In the genomic region with DNA sequence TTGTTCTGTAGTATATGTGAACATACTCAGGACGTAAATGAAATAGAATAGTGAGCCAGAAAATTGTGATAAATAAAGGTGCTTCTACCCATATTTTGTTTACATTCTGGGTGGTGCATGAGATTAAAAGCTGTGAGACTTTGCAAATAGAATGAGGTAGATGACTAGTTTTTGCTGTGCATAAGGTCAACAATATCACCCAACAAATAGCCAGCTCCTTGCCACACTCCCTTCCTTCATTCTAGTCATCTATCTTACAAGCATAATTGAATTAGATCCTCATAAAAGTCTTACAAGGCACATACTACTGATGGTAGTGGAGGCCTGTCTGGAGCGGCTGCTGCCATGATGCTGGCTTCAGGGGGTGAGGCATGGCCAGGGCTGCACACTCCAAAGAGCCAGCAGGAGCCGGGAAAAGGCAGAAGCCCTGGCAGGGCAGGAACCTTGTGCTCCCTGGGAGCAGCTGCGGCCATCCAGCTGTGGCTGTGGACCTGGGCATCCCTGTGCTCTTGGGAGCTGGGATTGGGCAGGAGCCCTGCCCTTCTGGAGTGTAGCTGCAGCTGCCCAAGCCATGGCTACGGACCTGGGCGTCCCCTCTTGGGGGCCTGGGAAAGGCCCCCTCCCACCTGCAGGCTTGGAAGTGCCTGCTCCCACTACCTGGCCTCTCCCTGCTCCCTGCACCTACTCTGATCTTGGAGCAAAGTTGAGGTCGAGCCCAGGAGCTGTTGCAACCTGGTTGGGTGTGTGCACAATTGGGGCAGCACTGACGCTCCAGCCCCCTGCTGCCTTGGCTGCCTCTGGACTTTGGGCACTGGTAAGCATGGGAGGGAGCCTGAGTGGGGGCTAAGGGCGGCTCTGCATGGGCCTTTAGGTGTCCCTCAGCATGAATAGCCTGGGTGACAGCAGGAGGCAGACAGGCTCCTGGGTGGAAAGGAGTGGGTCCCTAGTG, we compare ENCODE assay signal across 16 cellular contexts.
A peak's percentile ranks its signal among the peaks of the same experiment; 100 is the strongest.
DNase-seq lines count a peak whose midpoint lies in the region; ATAC-seq, FAIRE-seq and TF ChIP-seq lines count a peak whose summit lies in the region.
"Had no signal": no experiment of that assay in that cellular context is flagged by ENCODE, and none has a peak within 500 bp of the region (broad histone marks: within the 10 kb centered on the region; RNA-seq: fewer than 3 reads in every experiment).

No MANE protein-coding gene starts in this region.

- no peaks in the 10 kb centered on the region for H3K27me3 Mint-ChIP-seq in endothelial cell (ENCODE audit: unreplicated experiment)

- H3K4me3 ChIP-seq in HEK293 (ENCODE audit: low read depth, low read length) (no peak overlapping the region), small intestine (ENCODE audit: low read depth in 1 of 2, low read length in 2 of 2) (no peak overlapping the region)
- H3K4me3 ChIP-seq: Peyer's patch had no signal

- peak; percentile 9 for DNase-seq in LoVo (ENCODE audit: low spot score)
- DNase-seq in endothelial cell (ENCODE audit: low spot score): no peak
- DNase-seq in small intestine: peak; percentile 53
- DNase-seq in ACHN: no peak
- DNase-seq in mesenteric fat pad (ENCODE audit: low spot score): no peak
- DNase-seq: BE2C; CD4-positive, alpha-beta memory T cell; H9; NCI-H1048; NCI-H2081 treated with DMSO at 0.1 percent for 48 hours; NCI-H510A; Right ventricle myocardium superior had no signal

- POLR2A ChIA-PET in HEK293 (lab: Yijun Ruan, JAX): no interaction called here

- H3K27ac ChIP-seq in HEK293 (ENCODE audit: extremely low read depth, low read depth, low read length): no peak overlapping the region; the same call in 1 of the 2 replicates
- peak overlapping the region; percentile 17 to 57 for H3K27ac ChIP-seq in small intestine (ENCODE audit: low read depth in 1 of 2, low read length in 1 of 2)

- H3K27me3 ChIP-seq in small intestine (ENCODE audit: control insufficient read depth in 2 of 2, insufficient read depth in 2 of 2, low read length in 2 of 2): no peaks in the 10 kb centered on the region
- H3K27me3 ChIP-seq: BE2C, Peyer's patch had no signal

- in situ Hi-C loops in ACHN (cut with HindIII; ENCODE audit: low pct_ligation_motif_present, low pct_unique_long_range_greater_than_20kb, low sequenced_read_pairs): no loop called here

- TF ChIP-seq CTCF in HEK293 (tag by site-specific recombination; IDR thresholded peaks at IDR 0.05): no peak
- TF ChIP-seq CTCF in endothelial cell (IDR thresholded peaks at IDR 0.05; ENCODE audit: unreplicated experiment): no peak

- 62 to 79% (median 70%) methylated on average over 9 of the region's 9 CpGs for WGBS in small intestine, 3 donors

- no peaks in the 10 kb centered on the region for H3K36me3 ChIP-seq in HEK293 (ENCODE audit: control insufficient read depth in 2 of 2, insufficient read depth in 1 of 2, low read length in 2 of 2)
- H3K36me3 ChIP-seq in small intestine (ENCODE audit: control insufficient read depth in 2 of 2, insufficient read depth in 2 of 2, low read length in 2 of 2): no peaks in the 10 kb centered on the region
- H3K36me3 ChIP-seq: BE2C, Peyer's patch had no signal

- no peaks in the 10 kb centered on the region for H3K9me3 Mint-ChIP-seq in endothelial cell (ENCODE audit: unreplicated experiment)
- H3K9me3 Mint-ChIP-seq: H9 had no signal

- FAIRE-seq in small intestine (lab: Jason Lieb, UNC): no peak
- FAIRE-seq: GM19239 had no signal

- H3K4me3 Mint-ChIP-seq in endothelial cell (ENCODE audit: unreplicated experiment): no peak overlapping the region
- H3K4me3 Mint-ChIP-seq: CD4-positive, alpha-beta memory T cell; H9 had no signal

- H3K36me3 Mint-ChIP-seq in endothelial cell (ENCODE audit: low read depth, unreplicated experiment): no peaks in the 10 kb centered on the region
- H3K36me3 Mint-ChIP-seq: CD4-positive, alpha-beta memory T cell had no signal

- peaks cover 6% of the 10 kb centered on the region for H3K4me1 Mint-ChIP-seq in endothelial cell (ENCODE audit: unreplicated experiment)

- H3K27ac Mint-ChIP-seq in endothelial cell (ENCODE audit: unreplicated experiment): peak overlapping the region; percentile 3
- H3K27ac Mint-ChIP-seq: CD4-positive, alpha-beta memory T cell had no signal

- peaks cover 36% of the 10 kb centered on the region for H3K4me1 ChIP-seq in HEK293 (ENCODE audit: control insufficient read depth, insufficient read depth, low read length)
- H3K4me1 ChIP-seq in small intestine (ENCODE audit: control insufficient read depth in 2 of 2, insufficient read depth in 1 of 2, low read depth in 1 of 2, low read length in 1 of 2): peaks cover 11 to 33% of the 10 kb centered on the region in 2 donors

- CTCF ChIA-PET in HEK293 (lab: Yijun Ruan, JAX): interaction anchor here (0.8 to 1.4 kb wide), 2 partner anchors 12 to 279 kb away, joined by 3 to 4 read pairs; no protein-coding TSS in a partner anchor

- no peak for ATAC-seq in HG03039 (IDR thresholded peaks at IDR 0.05; ENCODE audit: unreplicated experiment)

- H3K9me3 ChIP-seq in HEK293 (ENCODE audit: control insufficient read depth, insufficient read depth, low read depth, low read length) (no peaks in the 10 kb centered on the region), small intestine (ENCODE audit: control insufficient read depth, low read depth) (no peaks in the 10 kb centered on the region)
- H3K9me3 ChIP-seq: BE2C, Peyer's patch had no signal

TF ChIP-seq in HEK293, 187 proteins besides CTCF, POLR2A, EP300 and RAD21:
- TF ChIP-seq ZNF223 (tag by site-specific recombination; IDR thresholded peaks at IDR 0.05): no peak
- TF ChIP-seq ZIC2 (tag by site-specific recombination; IDR thresholded peaks at IDR 0.05): 0 out of 2 replicates have a peak, but pooled peaks have one; percentile 9

Comparison
In these comparisons a context has a peak if more than half of its experiments do, and no peak if none do; other contexts are left out.
1. DNase-seq: peak in LoVo (single experiment) and small intestine (single experiment); none in endothelial cell (single experiment), ACHN (single experiment) and mesenteric fat pad (single experiment).